ENCODE assay signal across 1 cellular context in genomic region chr6:126103993-126104392, GRCh38.
TF ChIP-seq lines count a peak whose summit lies in the region.

No MANE protein-coding gene starts in this region.

TF ChIP-seq in K562, 482 proteins besides CTCF, POLR2A, EP300 and RAD21 (continued from another document and continues in another):
- TF ChIP-seq ZBTB40 (IDR thresholded peaks at IDR 0.05): no peak
- TF ChIP-seq ZBTB40 (CRISPR knock-in tag; IDR thresholded peaks at IDR 0.05): no peak
- TF ChIP-seq ZNF384 (IDR thresholded peaks at IDR 0.05; ENCODE audit: low read depth, low read length): no peak
- no peak for TF ChIP-seq BRF1 (IDR thresholded peaks at IDR 0.05; ENCODE audit: borderline replicate concordance, extremely low read depth, insufficient read length)
- no peak for TF ChIP-seq BRD9 (IDR thresholded peaks at IDR 0.05; ENCODE audit: low read depth, partially characterized antibody)
- peak; percentile 32; the same call in 1 of the 2 replicates for TF ChIP-seq SMARCA4 (IDR thresholded peaks at IDR 0.05)
- TF ChIP-seq MAZ (CRISPR knock-in tag; conservative IDR thresholded peaks at IDR 0.05 in 1 of 2, IDR thresholded peaks at IDR 0.05 in 1 of 2): no peak
- TF ChIP-seq, protein P1, sequence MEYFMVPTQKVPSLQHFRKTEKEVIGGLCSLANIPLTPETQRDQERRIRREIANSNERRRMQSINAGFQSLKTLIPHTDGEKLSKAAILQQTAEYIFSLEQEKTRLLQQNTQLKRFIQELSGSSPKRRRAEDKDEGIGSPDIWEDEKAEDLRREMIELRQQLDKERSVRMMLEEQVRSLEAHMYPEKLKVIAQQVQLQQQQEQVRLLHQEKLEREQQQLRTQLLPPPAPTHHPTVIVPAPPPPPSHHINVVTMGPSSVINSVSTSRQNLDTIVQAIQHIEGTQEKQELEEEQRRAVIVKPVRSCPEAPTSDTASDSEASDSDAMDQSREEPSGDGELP (CRISPR knock-in tag; IDR thresholded peaks at IDR 0.05; ENCODE audit: borderline replicate concordance): no peak
- TF ChIP-seq ARID1B (IDR thresholded peaks at IDR 0.05): peak; percentile 83
- no peak for TF ChIP-seq C11orf30 (IDR thresholded peaks at IDR 0.05; ENCODE audit: low read depth)
- TF ChIP-seq HDAC8 (tag; IDR thresholded peaks at IDR 0.05): no peak
- peak; percentile 73 for TF ChIP-seq TCF3 (CRISPR knock-in tag; IDR thresholded peaks at IDR 0.05)
- no peak for TF ChIP-seq BCL6 (CRISPR knock-in tag; IDR thresholded peaks at IDR 0.05)
- TF ChIP-seq ZNF511 (CRISPR knock-in tag; IDR thresholded peaks at IDR 0.05): no peak
- no peak for TF ChIP-seq SMAD4 (CRISPR knock-in tag; conservative IDR thresholded peaks at IDR 0.05)
- no peak for TF ChIP-seq NFIX (CRISPR knock-in tag; IDR thresholded peaks at IDR 0.05; ENCODE audit: low read depth)
- TF ChIP-seq GTF2A2 (tag; IDR thresholded peaks at IDR 0.05): no peak
- no peak for TF ChIP-seq HNRNPUL1 (IDR thresholded peaks at IDR 0.05; ENCODE audit: low read length)
- no peak for TF ChIP-seq MTA1 (IDR thresholded peaks at IDR 0.05; ENCODE audit: borderline replicate concordance)
- TF ChIP-seq ZNF518B (CRISPR knock-in tag; IDR thresholded peaks at IDR 0.05): no peak
- TF ChIP-seq L3MBTL2 (IDR thresholded peaks at IDR 0.05): no peak
- TF ChIP-seq TBP (optimal IDR thresholded peaks at IDR 0.05; ENCODE audit: low read depth, low read length): no peak
- TF ChIP-seq FIP1L1 (IDR thresholded peaks at IDR 0.05; ENCODE audit: low read depth, low read length, poor library complexity, severe bottlenecking): no peak
- no peak for TF ChIP-seq ETS2 (tag; IDR thresholded peaks at IDR 0.05; ENCODE audit: borderline replicate concordance, poor library complexity, severe bottlenecking)
- TF ChIP-seq PRPF4 (IDR thresholded peaks at IDR 0.05; ENCODE audit: insufficient read depth, low read depth, low read length, poor library complexity, severe bottlenecking): no peak
- no peak for TF ChIP-seq SNAPC5 (CRISPR knock-in tag; IDR thresholded peaks at IDR 0.05)
- TF ChIP-seq TEAD2 (tag; IDR thresholded peaks at IDR 0.05): no peak
- TF ChIP-seq MITF (IDR thresholded peaks at IDR 0.05): no peak
- no peak for TF ChIP-seq HNRNPL (IDR thresholded peaks at IDR 0.05; ENCODE audit: low read depth, low read length)
- TF ChIP-seq STAT5B (CRISPR knock-in tag; IDR thresholded peaks at IDR 0.05): no peak
- no peak for TF ChIP-seq ZBTB7A (IDR thresholded peaks at IDR 0.05; ENCODE audit: borderline replicate concordance, control insufficient read depth, low read depth, low read length)
- TF ChIP-seq ZKSCAN3 (CRISPR knock-in tag; IDR thresholded peaks at IDR 0.05): no peak
- no peak for TF ChIP-seq KDM4B (IDR thresholded peaks at IDR 0.05; ENCODE audit: borderline replicate concordance in 2 of 2, low read depth in 1 of 2)
- TF ChIP-seq NCOA4 (IDR thresholded peaks at IDR 0.05; ENCODE audit: partially characterized antibody): no peak
- no peak for TF ChIP-seq NFXL1 (CRISPR knock-in tag; IDR thresholded peaks at IDR 0.05)
- 0 out of 2 replicates have a peak, but pooled peaks have one; percentile 25 for TF ChIP-seq SMARCE1 (IDR thresholded peaks at IDR 0.05)
- TF ChIP-seq LEF1 (IDR thresholded peaks at IDR 0.05): no peak
- TF ChIP-seq, protein P2, sequence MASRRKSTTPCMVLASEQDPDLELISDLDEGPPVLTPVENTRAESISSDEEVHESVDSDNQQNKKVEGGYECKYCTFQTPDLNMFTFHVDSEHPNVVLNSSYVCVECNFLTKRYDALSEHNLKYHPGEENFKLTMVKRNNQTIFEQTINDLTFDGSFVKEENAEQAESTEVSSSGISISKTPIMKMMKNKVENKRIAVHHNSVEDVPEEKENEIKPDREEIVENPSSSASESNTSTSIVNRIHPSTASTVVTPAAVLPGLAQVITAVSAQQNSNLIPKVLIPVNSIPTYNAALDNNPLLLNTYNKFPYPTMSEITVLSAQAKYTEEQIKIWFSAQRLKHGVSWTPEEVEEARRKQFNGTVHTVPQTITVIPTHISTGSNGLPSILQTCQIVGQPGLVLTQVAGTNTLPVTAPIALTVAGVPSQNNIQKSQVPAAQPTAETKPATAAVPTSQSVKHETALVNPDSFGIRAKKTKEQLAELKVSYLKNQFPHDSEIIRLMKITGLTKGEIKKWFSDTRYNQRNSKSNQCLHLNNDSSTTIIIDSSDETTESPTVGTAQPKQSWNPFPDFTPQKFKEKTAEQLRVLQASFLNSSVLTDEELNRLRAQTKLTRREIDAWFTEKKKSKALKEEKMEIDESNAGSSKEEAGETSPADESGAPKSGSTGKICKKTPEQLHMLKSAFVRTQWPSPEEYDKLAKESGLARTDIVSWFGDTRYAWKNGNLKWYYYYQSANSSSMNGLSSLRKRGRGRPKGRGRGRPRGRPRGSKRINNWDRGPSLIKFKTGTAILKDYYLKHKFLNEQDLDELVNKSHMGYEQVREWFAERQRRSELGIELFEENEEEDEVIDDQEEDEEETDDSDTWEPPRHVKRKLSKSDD (conservative IDR thresholded peaks at IDR 0.05; ENCODE audit: low read length): no peak
- TF ChIP-seq ZNF41 (CRISPR knock-in tag; conservative IDR thresholded peaks at IDR 0.05): no peak
- TF ChIP-seq ZNF785 (CRISPR knock-in tag; IDR thresholded peaks at IDR 0.05): no peak
- no peak for TF ChIP-seq ZNF77 (CRISPR knock-in tag; IDR thresholded peaks at IDR 0.05)
- no peak for TF ChIP-seq ETV5 (CRISPR knock-in tag; IDR thresholded peaks at IDR 0.05; ENCODE audit: low read depth)
- TF ChIP-seq KAT2B (IDR thresholded peaks at IDR 0.05; ENCODE audit: low read depth, low read length): no peak
- no peak for TF ChIP-seq ZNF174 (CRISPR knock-in tag; IDR thresholded peaks at IDR 0.05)
